In genomic region chr17:72467841-72468653, GRCh38 we compare ENCODE assay signal across 11 cellular contexts.
DNase-seq lines count a peak whose midpoint lies in the region; ATAC-seq and TF ChIP-seq lines count a peak whose summit lies in the region.
"Had no signal": no experiment of that assay in that cellular context is flagged by ENCODE, and none has a peak within 500 bp of the region (broad histone marks: within the 10 kb centered on the region; RNA-seq: fewer than 3 reads in every experiment).

No MANE protein-coding gene starts in this region.

- no peaks in the 10 kb centered on the region for H3K27me3 Mint-ChIP-seq in activated CD4-positive, alpha-beta T cell treated with anti-CD3 and anti-CD28 coated beads, Interleukin-2, amount 10 ng/mL, durations not matched to agents 24 days and 14 days

- no peaks in the 10 kb centered on the region for H3K36me3 Mint-ChIP-seq in activated CD4-positive, alpha-beta T cell treated with anti-CD3 and anti-CD28 coated beads, Interleukin-2, amount 10 ng/mL, durations not matched to agents 24 days and 14 days (ENCODE audit: low read depth)

- ATAC-seq in mucosa of descending colon = peak; percentile 84

- H3K4me1 ChIP-seq in BLaER1 (peaks cover 70% of the 10 kb centered on the region), mucosa of descending colon (ENCODE audit: low read depth) (peaks cover 66% of the 10 kb centered on the region), ovary (ENCODE audit: insufficient read depth) (no peaks in the 10 kb centered on the region)
- H3K4me1 ChIP-seq: ascending aorta had no signal

- peak overlapping the region; percentile 82; the same call in 1 of the 2 replicates for H3K4me2 ChIP-seq in BLaER1

- no peak overlapping the region for H3K27ac ChIP-seq in BLaER1
- H3K27ac ChIP-seq in epithelial cell of prostate = peak overlapping the region; percentile 97
- no peak overlapping the region for H3K27ac ChIP-seq in ovary
- H3K27ac ChIP-seq: ascending aorta had no signal

- no peak overlapping the region for H3K27ac Mint-ChIP-seq in activated CD4-positive, alpha-beta T cell treated with anti-CD3 and anti-CD28 coated beads, Interleukin-2, amount 10 ng/mL, durations not matched to agents 24 days and 14 days

- TF ChIP-seq EP300 in ovary (IDR thresholded peaks at IDR 0.05) = no peak

- no peaks in the 10 kb centered on the region for H4K20me1 ChIP-seq in BLaER1

- H3K4me3 Mint-ChIP-seq in activated CD4-positive, alpha-beta T cell treated with anti-CD3 and anti-CD28 coated beads, Interleukin-2, amount 10 ng/mL, durations not matched to agents 24 days and 14 days = no peak overlapping the region

- intact Hi-C loops in mucosa of descending colon (cut with DNase I, micrococcal nuclease) = no loop called here
- intact Hi-C loops in activated CD4-positive, alpha-beta T cell treated with anti-CD3 and anti-CD28 coated beads, Interleukin-2, amount 10 ng/mL, durations not matched to agents 24 days and 14 days (cut with micrococcal nuclease) = no loop called here
- intact Hi-C loops in ovary (cut with DNase I) = loop anchor here in 1 of 4 donors (10.0 kb wide), 1 partner anchor 1493 kb away; no protein-coding TSS in a partner anchor

- no peaks in the 10 kb centered on the region for H3K27me3 ChIP-seq in BLaER1
- no peaks in the 10 kb centered on the region for H3K27me3 ChIP-seq in ovary
- H3K27me3 ChIP-seq: ascending aorta had no signal

- 39 to 43% (median 40%) methylated on average over 21 of the region's 21 CpGs for WGBS in ovary, 3 donors

- H3K36me3 ChIP-seq in BLaER1 (no peaks in the 10 kb centered on the region), mucosa of descending colon (ENCODE audit: low read depth) (no peaks in the 10 kb centered on the region), ovary (no peaks in the 10 kb centered on the region)
- H3K36me3 ChIP-seq: ascending aorta had no signal

- H3K9me3 ChIP-seq in BLaER1 = peaks cover 6% of the 10 kb centered on the region; the same call in 1 of the 2 replicates
- H3K9me3 ChIP-seq in mucosa of descending colon = no peaks in the 10 kb centered on the region
- H3K9me3 ChIP-seq in ovary = no peaks in the 10 kb centered on the region
- H3K9me3 ChIP-seq: ascending aorta had no signal

- no peak for TF ChIP-seq POLR2A in ovary (IDR thresholded peaks at IDR 0.05)

- H3K9ac ChIP-seq in BLaER1 = no peak overlapping the region

- TF ChIP-seq CTCF in mucosa of descending colon (IDR thresholded peaks at IDR 0.05) (no peak), ovary (IDR thresholded peaks at IDR 0.05) (no peak)

- H3K4me3 ChIP-seq in BLaER1 = no peak overlapping the region
- no peak overlapping the region for H3K4me3 ChIP-seq in mucosa of descending colon
- H3K4me3 ChIP-seq in ovary = no peak overlapping the region
- H3K4me3 ChIP-seq: ascending aorta, lung had no signal

- H3K9me3 Mint-ChIP-seq in activated CD4-positive, alpha-beta T cell treated with anti-CD3 and anti-CD28 coated beads, Interleukin-2, amount 10 ng/mL, durations not matched to agents 24 days and 14 days = no peaks in the 10 kb centered on the region

- peak; percentile 68 to 70 for DNase-seq in NCI-H526 (lab: John Stamatoyannopoulos, UW)
- peak; percentile 83 for DNase-seq in epithelial cell of prostate (ENCODE audit: low read depth, low spot score)
- peak; percentile 83 to 86 (median 83) for DNase-seq in mucosa of descending colon
- no peak for DNase-seq in NCI-H774 (lab: John Stamatoyannopoulos, UW)
- no peak for DNase-seq in activated CD4-positive, alpha-beta T cell treated with anti-CD3 and anti-CD28 coated beads, Interleukin-2, amount 10 ng/mL, durations not matched to agents 24 days and 14 days
- no peak for DNase-seq in stimulated activated CD4-positive, alpha-beta T cell treated with anti-CD3 and anti-CD28 coated beads, Interleukin-4, amount 100 ng/mL, for 4 hours
- DNase-seq in ovary = no peak
- DNase-seq: NCI-H524 had no signal

- no peaks in the 10 kb centered on the region for H3K4me1 Mint-ChIP-seq in activated CD4-positive, alpha-beta T cell treated with anti-CD3 and anti-CD28 coated beads, Interleukin-2, amount 10 ng/mL, durations not matched to agents 24 days and 14 days

Comparison
In these comparisons a context has a peak if more than half of its experiments do, and no peak if none do; other contexts are left out.
1. DNase-seq: peak in NCI-H526 (2 of 2), epithelial cell of prostate (single experiment) and mucosa of descending colon (3 of 3); none in NCI-H774 (single experiment), activated CD4-positive, alpha-beta T cell treated with anti-CD3 and anti-CD28 coated beads, Interleukin-2, amount 10 ng/mL, durations not matched to agents 24 days and 14 days (single experiment), stimulated activated CD4-positive, alpha-beta T cell treated with anti-CD3 and anti-CD28 coated beads, Interleukin-4, amount 100 ng/mL, for 4 hours (0 of 2) and ovary (0 of 5).